In the genomic region with DNA sequence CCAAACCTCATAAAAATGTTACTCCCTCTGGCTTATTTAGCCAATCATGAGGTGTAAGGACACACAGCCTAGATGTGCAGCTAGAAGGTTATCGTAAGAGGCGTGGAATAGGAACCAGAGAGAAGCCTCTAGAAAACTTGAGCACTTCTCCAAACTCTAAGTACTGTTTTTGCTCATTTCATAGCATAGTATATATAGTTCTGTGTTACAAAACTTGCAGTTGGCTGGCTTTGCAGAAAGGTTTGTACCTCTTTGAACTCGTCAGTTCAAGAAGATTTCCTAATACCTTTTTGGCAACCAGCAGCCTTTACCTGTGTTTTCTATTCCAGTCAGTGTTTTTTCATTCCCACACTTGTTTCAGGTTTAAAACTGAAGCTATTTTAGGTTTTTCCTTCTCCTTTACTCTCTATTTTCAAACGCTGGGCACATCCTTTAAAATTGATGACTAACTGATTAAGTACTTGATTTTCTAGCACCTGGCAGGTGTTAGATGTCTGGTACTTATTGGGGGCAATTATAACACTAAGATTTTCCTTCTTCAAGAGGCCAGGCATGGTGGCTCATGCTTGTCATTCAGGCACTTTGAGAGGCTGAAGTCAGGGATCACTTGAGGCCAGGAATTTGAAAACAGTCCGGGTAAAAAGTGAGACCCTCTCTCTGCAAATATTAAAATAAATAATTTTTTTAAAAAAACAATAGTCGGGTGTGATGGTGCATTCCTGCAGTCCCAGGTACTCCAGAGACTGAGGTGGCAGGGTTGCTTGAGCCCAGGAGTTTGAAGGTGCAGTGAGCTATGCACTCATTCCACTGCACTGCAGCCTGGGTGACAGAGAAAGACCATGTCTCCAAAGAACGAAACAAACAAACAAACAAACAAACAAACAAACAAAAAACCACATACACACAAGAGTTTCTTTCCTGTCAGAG, we compare ENCODE assay signal across 15 cellular contexts.
"Had no signal": no experiment of that assay in that cellular context is flagged by ENCODE, and none has a peak within 500 bp of the region (broad histone marks: within the 10 kb centered on the region; RNA-seq: fewer than 3 reads in every experiment).

No MANE protein-coding gene starts in this region.

- DNase-seq: activated CD4-positive, alpha-beta memory T cell treated with anti-CD3 and anti-CD28 coated beads for 36 hours; activated T-cell treated with anti-CD3 and anti-CD28 coated beads for 4 hours; amniotic stem cell; effector CD8-positive, alpha-beta T cell; gastrocnemius medialis; heart right ventricle; kidney glomerular epithelial cell; sigmoid colon; stimulated activated CD4-positive, alpha-beta T cell treated with anti-CD3 and anti-CD28 coated beads, Interleukin-4, amount 100 ng/mL, for 4 hours had no signal

- H2AFZ ChIP-seq: parathyroid adenoma had no signal

- H3K9ac ChIP-seq: parathyroid adenoma had no signal

- H3K27me3 ChIP-seq: gastrocnemius medialis, sigmoid colon had no signal

- FAIRE-seq: TTC549 had no signal

- H3K4me3 ChIP-seq: gastrocnemius medialis, heart right ventricle, sigmoid colon, thoracic aorta had no signal

- H3K9me3 ChIP-seq: gastrocnemius medialis, heart right ventricle, sigmoid colon, thoracic aorta had no signal

- ATAC-seq: esophagus mucosa; gastrocnemius medialis; heart right ventricle; natural killer cell treated with Interleukin-12 subunit alpha and Interleukin-12 subunit beta and Interleukin-15 and Interleukin-18, amount 100 ng/mL, for 72 hours; stimulated activated memory B cell treated with anti-CD40 and anti-IgM and Interleukin-4, amounts not matched to agents 10 μg/mL and 1 μg/mL and 100 μg/mL, for 72 hours had no signal

- H3K36me3 ChIP-seq: gastrocnemius medialis, heart right ventricle, sigmoid colon, thoracic aorta had no signal

- H3K4me1 ChIP-seq: gastrocnemius medialis, heart right ventricle, parathyroid adenoma, sigmoid colon had no signal

- H3K27ac ChIP-seq: gastrocnemius medialis, heart right ventricle, parathyroid adenoma, sigmoid colon, thoracic aorta had no signal

- H3K79me2 ChIP-seq: parathyroid adenoma had no signal
